In genomic region chr11:35141538-35141937, GRCh38 we compare ENCODE assay signal across 8 cellular contexts. TPM values are rescaled to one million over a fixed set of nuclear protein-coding genes. Genes with fewer than 3 reads are reported as not detected.
A peak's percentile ranks its signal among the peaks of the same experiment; 100 is the strongest.
DNase-seq lines count a peak whose midpoint lies in the region; ATAC-seq and TF ChIP-seq lines count a peak whose summit lies in the region.

No MANE protein-coding gene starts in this region.

- TF ChIP-seq POLR2A in HCT116 (IDR thresholded peaks at IDR 0.05; ENCODE audit: borderline replicate concordance, extremely low read depth, insufficient read depth, insufficient read length): no peak

- H3K9me3 Mint-ChIP-seq in stimulated activated effector memory CD8-positive, alpha-beta T cell treated with anti-CD3 and anti-CD28 coated beads, Interleukin-12 subunit alpha, Interleukin-12 subunit beta, amount 100 ng/mL, for 72 hours: peaks cover under 1% of the 10 kb centered on the region

- TF ChIP-seq CTCF in HCT116 (IDR thresholded peaks at IDR 0.05 in 2 of 3, conservative IDR thresholded peaks at IDR 0.05 in 1 of 3; ENCODE audit: borderline replicate concordance in 1 of 3, insufficient read depth in 1 of 3, low read depth in 2 of 3, low read length in 2 of 3) (no peak), WI38 (IDR thresholded peaks at IDR 0.05; ENCODE audit: low read depth, low read length) (no peak), foreskin keratinocyte (conservative IDR thresholded peaks at IDR 0.05) (no peak)

- H3K36me3 Mint-ChIP-seq in stimulated activated effector memory CD8-positive, alpha-beta T cell treated with anti-CD3 and anti-CD28 coated beads, Interleukin-12 subunit alpha, Interleukin-12 subunit beta, amount 100 ng/mL, for 72 hours: peaks cover 86% of the 10 kb centered on the region

- no peaks in the 10 kb centered on the region for H3K9me3 ChIP-seq in HCT116 (ENCODE audit: control insufficient read depth in 1 of 2, insufficient read depth in 1 of 2, low read depth in 1 of 2, low read length in 2 of 2)
- H3K9me3 ChIP-seq in SJCRH30 (replicated peaks): no peaks in the 10 kb centered on the region

- 0 out of 2 replicates have a peak, but pooled peaks cover 10% of the 10 kb centered on the region for H4K20me1 ChIP-seq in HCT116 (ENCODE audit: insufficient read depth)

- peaks cover under 1 to 2% of the 10 kb centered on the region in 2 experiments; a peak in 1 of 4 replicates for H3K36me3 ChIP-seq in HCT116 (ENCODE audit: control insufficient read depth in 1 of 2, insufficient read depth in 2 of 2, low read length in 2 of 2)
- H3K36me3 ChIP-seq in SJCRH30: no peaks in the 10 kb centered on the region

- POLR2A ChIA-PET in HCT116 (lab: Charles Lee): interaction anchor here (0.8 to 3.3 kb wide), 7 partner anchors 21 to 142 kb away, joined by 3 to 23 read pairs (median 3); no protein-coding TSS in a partner anchor

- H3K9ac ChIP-seq in HCT116 (ENCODE audit: low read length): peak overlapping the region; percentile 99

- intact Hi-C loops in HCT116 (cut with micrococcal nuclease): loop anchor here (5.0 kb wide), 2 partner anchors 59 to 251 kb away; no protein-coding TSS in a partner anchor

- H3K9me2 ChIP-seq in HCT116 (ENCODE audit: insufficient read depth): no peaks in the 10 kb centered on the region

- no peak overlapping the region for H2AFZ ChIP-seq in HCT116 (ENCODE audit: low read depth, low read length, poor library complexity, severe bottlenecking)

- H3K27me3 ChIP-seq in HCT116 (ENCODE audit: insufficient read depth, low read length): no peaks in the 10 kb centered on the region
- H3K27me3 ChIP-seq in foreskin keratinocyte: no peaks in the 10 kb centered on the region
- no peaks in the 10 kb centered on the region for H3K27me3 ChIP-seq in SJCRH30

- RAD21 ChIA-PET in HCT116 (lab: Charles Lee; ENCODE audit: low non-redundant PET in 1 of 2, low total read pairs in 2 of 2, uncharacterized antibody in 2 of 2, unreplicated experiment in 2 of 2): interaction anchor here in 1 of 2 experiments (1.3 kb wide), 1 partner anchor 132 kb away, joined by 3 read pairs; no protein-coding TSS in a partner anchor

- ATAC-seq in HCT116 (no peak), foreskin keratinocyte (no peak), GM19035 (IDR thresholded peaks at IDR 0.05; ENCODE audit: unreplicated experiment) (no peak), GM19455 (IDR thresholded peaks at IDR 0.05; ENCODE audit: unreplicated experiment) (no peak)
- no peak for ATAC-seq in stimulated activated effector memory CD8-positive, alpha-beta T cell treated with anti-CD3 and anti-CD28 coated beads, Interleukin-12 subunit alpha, Interleukin-12 subunit beta, amount 100 ng/mL, for 72 hours

- DNase-seq in HCT116 (ENCODE audit: low read depth, low spot score) (no peak), foreskin keratinocyte (no peak), SJCRH30 (no peak), NCI-H2107 (lab: John Stamatoyannopoulos, UW) (no peak)
- DNase-seq in stimulated activated effector memory CD8-positive, alpha-beta T cell treated with anti-CD3 and anti-CD28 coated beads, Interleukin-12 subunit alpha, Interleukin-12 subunit beta, amount 100 ng/mL, for 72 hours (ENCODE audit: low spot score in 2 of 2): peak in 1 of 2 donors; percentile 67

- peak overlapping the region; percentile 99 for H3K4me2 ChIP-seq in HCT116 (ENCODE audit: low read length)

- no peak for TF ChIP-seq RAD21 in HCT116 (IDR thresholded peaks at IDR 0.05; ENCODE audit: low read depth)

- H3K4me1 ChIP-seq in HCT116 (ENCODE audit: control insufficient read depth in 1 of 2, insufficient read depth in 2 of 2, low read length in 2 of 2) (peaks cover 73 to 90% of the 10 kb centered on the region in 2 experiments), foreskin keratinocyte (peaks cover 39% of the 10 kb centered on the region), SJCRH30 (peaks cover 17% of the 10 kb centered on the region)

- CTCF ChIA-PET in HCT116 (lab: Charles Lee): no interaction called here

- H3K79me2 ChIP-seq in HCT116 (ENCODE audit: insufficient read depth, low read length): peaks cover 87% of the 10 kb centered on the region

- peak overlapping the region; percentile 97 for H3K27ac ChIP-seq in HCT116 (ENCODE audit: low read depth, low read length)
- peak overlapping the region; percentile 92 for H3K27ac ChIP-seq in foreskin keratinocyte
- no peak overlapping the region for H3K27ac ChIP-seq in SJCRH30

- H3K4me1 Mint-ChIP-seq in stimulated activated effector memory CD8-positive, alpha-beta T cell treated with anti-CD3 and anti-CD28 coated beads, Interleukin-12 subunit alpha, Interleukin-12 subunit beta, amount 100 ng/mL, for 72 hours: peaks cover 71% of the 10 kb centered on the region

- H3K4me3 ChIP-seq in HCT116 (replicated peaks in 1 of 2; ENCODE audit: low read depth in 1 of 2, low read length in 2 of 2): peak overlapping the region; percentile 87 to 97
- H3K4me3 ChIP-seq in WI38 (ENCODE audit: low read depth, low read length): peak overlapping the region; percentile 100
- H3K4me3 ChIP-seq in SJCRH30: no peak overlapping the region

- no TSS peak for BruUV-seq in HCT116 (replicated peaks; lab: Mats Ljungman, UMichigan)

- H3K27ac Mint-ChIP-seq in stimulated activated effector memory CD8-positive, alpha-beta T cell treated with anti-CD3 and anti-CD28 coated beads, Interleukin-12 subunit alpha, Interleukin-12 subunit beta, amount 100 ng/mL, for 72 hours: peak overlapping the region; percentile 91

- H3K4me3 Mint-ChIP-seq in stimulated activated effector memory CD8-positive, alpha-beta T cell treated with anti-CD3 and anti-CD28 coated beads, Interleukin-12 subunit alpha, Interleukin-12 subunit beta, amount 100 ng/mL, for 72 hours: peak overlapping the region; percentile 82

TF ChIP-seq in HCT116, 20 proteins besides CTCF, POLR2A, EP300 and RAD21:
- TF ChIP-seq CEBPB (IDR thresholded peaks at IDR 0.05; ENCODE audit: low read depth) (no peak), SRF (IDR thresholded peaks at IDR 0.05; ENCODE audit: low read depth) (no peak), EGR1 (IDR thresholded peaks at IDR 0.05; ENCODE audit: low read depth) (no peak), ZNF274 (IDR thresholded peaks at IDR 0.05; ENCODE audit: low read depth, low read length) (no peak), ATF3 (IDR thresholded peaks at IDR 0.05) (no peak)

RNA-seq across cellular contexts. Expression of gene CD44, which starts 2.6 kb away (rescaled TPM):
- total RNA-seq in HCT116 (2021; ENCODE audit: unreplicated experiment) (742 TPM), foreskin keratinocyte (1,058 and 1,283 TPM in 2 replicates)
- 668 and 736 TPM in 2 replicates for polyA plus RNA-seq in HCT116 (2012)
- 489 and 531 TPM in 2 replicates for polyA plus RNA-seq in foreskin keratinocyte
- 0.04 and 0.05 TPM in 2 replicates for total RNA-seq in SJCRH30 (2014; rRNA removed; shearing (Covaris generic))

Comparison
In these comparisons a context has a peak if more than half of its experiments do, and no peak if none do; other contexts are left out.
1. RNA of gene CD44, which starts 2.6 kb away (total RNA-seq): 1,058 to 1,283 TPM in foreskin keratinocyte and 742 TPM in HCT116 (single experiment); 0.04 to 0.05 TPM in SJCRH30; every median in the first group is over 100 times any median in the second.